In genomic region chr12:55742719-55743130, GRCh38 we compare ENCODE assay signal across 8 cellular contexts. TPM values are rescaled to one million over a fixed set of nuclear protein-coding genes. Genes with fewer than 3 reads are reported as not detected.
A peak's percentile ranks its signal among the peaks of the same experiment; 100 is the strongest.
DNase-seq lines count a peak whose midpoint lies in the region; ATAC-seq and TF ChIP-seq lines count a peak whose summit lies in the region.

Gene GDF11 (plus strand): TSS chr12:55743122. CDS start chr12:55743317, 195 bp downstream.

- no peaks in the 10 kb centered on the region for H3K9me3 Mint-ChIP-seq in stimulated activated effector memory CD8-positive, alpha-beta T cell treated with anti-CD3 and anti-CD28 coated beads, Interleukin-12 subunit alpha, Interleukin-12 subunit beta, amount 100 ng/mL, for 72 hours

- peak; percentile 30 for ATAC-seq in GM19025 (IDR thresholded peaks at IDR 0.05; ENCODE audit: low read depth, unreplicated experiment)
- ATAC-seq in stimulated activated effector memory CD8-positive, alpha-beta T cell treated with anti-CD3 and anti-CD28 coated beads, Interleukin-12 subunit alpha, Interleukin-12 subunit beta, amount 100 ng/mL, for 72 hours, result peak; percentile 81

- no peak for TF ChIP-seq EP300 in esophagus muscularis mucosa (IDR thresholded peaks at IDR 0.05)

- H3K79me2 ChIP-seq in ACC112 (ENCODE audit: control insufficient read depth, insufficient read depth, low read length, unreplicated experiment) (peaks cover 6% of the 10 kb centered on the region), OCI-LY3 (ENCODE audit: low read length) (no peaks in the 10 kb centered on the region)

- H3K36me3 ChIP-seq in ACC112 (ENCODE audit: insufficient read depth, low read length) (no peaks in the 10 kb centered on the region), HUES64 (ENCODE audit: insufficient read depth, low read length) (peaks cover 8% of the 10 kb centered on the region), OCI-LY3 (replicated peaks; ENCODE audit: low read depth, low read length) (no peaks in the 10 kb centered on the region), esophagus muscularis mucosa (no peaks in the 10 kb centered on the region), mucosa of rectum (ENCODE audit: control insufficient read depth in 2 of 2, insufficient read depth in 2 of 2, low read length in 2 of 2) (no peaks in the 10 kb centered on the region)

- H3K9ac ChIP-seq in HUES64 (ENCODE audit: low read depth, low read length) (peak within 1 kb of the TSS; percentile 87), OCI-LY3 (ENCODE audit: low read length) (peak within 1 kb of the TSS; percentile 61), mucosa of rectum (ENCODE audit: low read depth in 1 of 2, low read length in 2 of 2) (peak within 1 kb of the TSS; percentile 47 to 57)

- H3K27ac ChIP-seq in ACC112 (ENCODE audit: low read depth, low read length) (no peak within 1 kb of the TSS), HUES64 (ENCODE audit: low read depth, low read length) (peak within 1 kb of the TSS; percentile 78; the same call in 1 of the 2 replicates), OCI-LY3 (ENCODE audit: low read length) (no peak within 1 kb of the TSS), esophagus muscularis mucosa (replicated peaks in 1 of 4) (peak within 1 kb of the TSS; percentile 65 to 81 (median 78)), mucosa of rectum (ENCODE audit: low read depth in 2 of 2, low read length in 2 of 2) (peak within 1 kb of the TSS in 1 of 2 donors; percentile 23)

- H3K4me1 Mint-ChIP-seq in stimulated activated effector memory CD8-positive, alpha-beta T cell treated with anti-CD3 and anti-CD28 coated beads, Interleukin-12 subunit alpha, Interleukin-12 subunit beta, amount 100 ng/mL, for 72 hours, result peaks cover 52% of the 10 kb centered on the region

- H3K27me3 ChIP-seq in ACC112 (ENCODE audit: insufficient read depth, low read length) (no peaks in the 10 kb centered on the region), HUES64 (ENCODE audit: insufficient read depth, low read length) (no peaks in the 10 kb centered on the region), OCI-LY3 (ENCODE audit: low read depth, low read length) (peaks cover 14% of the 10 kb centered on the region), esophagus muscularis mucosa (no peaks in the 10 kb centered on the region), mucosa of rectum (ENCODE audit: control insufficient read depth in 2 of 2, insufficient read depth in 2 of 2, low read length in 2 of 2) (peaks cover 5 to 10% of the 10 kb centered on the region in 2 donors)

- H3K4me3 ChIP-seq in ACC112 (ENCODE audit: low read depth, low read length), result peak within 1 kb of the TSS; percentile 82
- H3K4me3 ChIP-seq in HUES64 (ENCODE audit: low read length), result peak within 1 kb of the TSS; percentile 94
- H3K4me3 ChIP-seq in OCI-LY3 (ENCODE audit: low read length), result peak within 1 kb of the TSS; percentile 89
- H3K4me3 ChIP-seq in esophagus muscularis mucosa, result peak within 1 kb of the TSS; percentile 59 to 65 (median 62)
- peak within 1 kb of the TSS; percentile 66 to 72 for H3K4me3 ChIP-seq in mucosa of rectum (ENCODE audit: low read length in 2 of 2)

- H3K36me3 Mint-ChIP-seq in stimulated activated effector memory CD8-positive, alpha-beta T cell treated with anti-CD3 and anti-CD28 coated beads, Interleukin-12 subunit alpha, Interleukin-12 subunit beta, amount 100 ng/mL, for 72 hours, result no peaks in the 10 kb centered on the region

- H3K4me1 ChIP-seq in ACC112 (ENCODE audit: control insufficient read depth, insufficient read depth, low read length, unreplicated experiment) (peaks cover 32% of the 10 kb centered on the region), HUES64 (ENCODE audit: insufficient read depth, low read length) (peaks cover 29% of the 10 kb centered on the region), OCI-LY3 (ENCODE audit: low read length) (peaks cover 21% of the 10 kb centered on the region), esophagus muscularis mucosa (peaks cover 32 to 58% (median 49%) of the 10 kb centered on the region in 4 donors), mucosa of rectum (ENCODE audit: control insufficient read depth in 2 of 2, insufficient read depth in 2 of 2, low read length in 2 of 2) (peaks cover 16 to 18% of the 10 kb centered on the region in 2 donors)

- H3K9me3 ChIP-seq in HUES64 (ENCODE audit: insufficient read depth, low read depth, low read length) (no peaks in the 10 kb centered on the region), OCI-LY3 (ENCODE audit: insufficient read depth, low read length) (no peaks in the 10 kb centered on the region), esophagus muscularis mucosa (no peaks in the 10 kb centered on the region), mucosa of rectum (ENCODE audit: control insufficient read depth in 2 of 2, low read length in 2 of 2) (no peaks in the 10 kb centered on the region)

- under 1% methylated on average over 17 of the region's 19 CpGs for WGBS in HUES64
- 2% methylated on average over 15 of the region's 19 CpGs for WGBS in esophagus muscularis mucosa

- H2AFZ ChIP-seq in ACC112 (ENCODE audit: low read length, unreplicated experiment), result peak within 1 kb of the TSS; percentile 8
- peak within 1 kb of the TSS; percentile 82 for H2AFZ ChIP-seq in OCI-LY3 (ENCODE audit: low read depth, low read length)

- H3K4me3 Mint-ChIP-seq in stimulated activated effector memory CD8-positive, alpha-beta T cell treated with anti-CD3 and anti-CD28 coated beads, Interleukin-12 subunit alpha, Interleukin-12 subunit beta, amount 100 ng/mL, for 72 hours, result peak within 1 kb of the TSS; percentile 78

- peak; percentile 77 for DNase-seq in activated T-cell treated with anti-CD3 and anti-CD28 coated beads, Interleukin-2, amount 50 U/mL, for 1 hour
- DNase-seq in esophagus muscularis mucosa (ENCODE audit: extremely low spot score), result no peak
- peak; percentile 54 to 81 for DNase-seq in stimulated activated effector memory CD8-positive, alpha-beta T cell treated with anti-CD3 and anti-CD28 coated beads, Interleukin-12 subunit alpha, Interleukin-12 subunit beta, amount 100 ng/mL, for 72 hours (ENCODE audit: low spot score in 2 of 2)

- H4K20me1 ChIP-seq in OCI-LY3 (ENCODE audit: insufficient read depth, low read length), result no peaks in the 10 kb centered on the region

- intact Hi-C loops in esophagus muscularis mucosa (cut with DNase I), result loop anchor here (2.0 to 10.0 kb wide), 2 partner anchors 198 to 292 kb away; no protein-coding TSS in a partner anchor

- peak within 1 kb of the TSS; percentile 84 for H3K27ac Mint-ChIP-seq in stimulated activated effector memory CD8-positive, alpha-beta T cell treated with anti-CD3 and anti-CD28 coated beads, Interleukin-12 subunit alpha, Interleukin-12 subunit beta, amount 100 ng/mL, for 72 hours

- TF ChIP-seq POLR2A in esophagus muscularis mucosa (IDR thresholded peaks at IDR 0.05; ENCODE audit: low read depth), result no peak

- no peak for TF ChIP-seq CTCF in OCI-LY3 (IDR thresholded peaks at IDR 0.05; ENCODE audit: low read depth, low read length)
- no peak for TF ChIP-seq CTCF in esophagus muscularis mucosa (IDR thresholded peaks at IDR 0.05)

- peak within 1 kb of the TSS; percentile 99 for H3K4me2 ChIP-seq in OCI-LY3 (ENCODE audit: low read length)

RNA-seq across cellular contexts. Expression of gene GDF11, which starts in this region (rescaled TPM):
- polyA plus RNA-seq in HUES64 (2013, experiment 1 of 2), result 16.3 TPM
- polyA plus RNA-seq in HUES64 (2013, experiment 2 of 2), result 16.2 TPM
- total RNA-seq in esophagus muscularis mucosa, result 1 to 10 TPM; 1.7 to 9.0 (median 4.9) TPM

Comparison
In these comparisons a context has a peak if more than half of its experiments do, and no peak if none do; other contexts are left out.
1. H3K27ac ChIP-seq: peak in HUES64 (single experiment) and esophagus muscularis mucosa (4 of 4); none in ACC112 (single experiment) and OCI-LY3 (single experiment).
2. Peak in every context shown above with its lines, with median percentiles within 50 percentile points of each other: H3K4me3 ChIP-seq and H3K9ac ChIP-seq.